Comparison of ENCODE assay signal across 21 cellular contexts in genomic region chr2:27130396-27130795, GRCh38. TPM values are rescaled to one million over a fixed set of nuclear protein-coding genes. Genes with fewer than 3 reads are reported as not detected.
DNase-seq lines count a peak whose midpoint lies in the region; ATAC-seq, FAIRE-seq and TF ChIP-seq lines count a peak whose summit lies in the region.
"Had no signal": no experiment of that assay in that cellular context is flagged by ENCODE, and none has a peak within 500 bp of the region (broad histone marks: within the 10 kb centered on the region; RNA-seq: fewer than 3 reads in every experiment).

No MANE protein-coding gene starts in this region.

- H3K9me3 Mint-ChIP-seq in activated naive CD8-positive, alpha-beta T cell treated with anti-CD3 and anti-CD28 coated beads, Interleukin-2, amount 50 U/mL, for 24 hours: no peaks in the 10 kb centered on the region
- no peaks in the 10 kb centered on the region for H3K9me3 Mint-ChIP-seq in activated naive CD8-positive, alpha-beta T cell treated with anti-CD3 and anti-CD28 coated beads for 36 hours

- in situ Hi-C loops in K562 (cut with MboI): no loop called here

- peak overlapping the region; percentile 6 for H3K27ac Mint-ChIP-seq in activated naive CD8-positive, alpha-beta T cell treated with anti-CD3 and anti-CD28 coated beads, Interleukin-2, amount 50 U/mL, for 24 hours
- H3K27ac Mint-ChIP-seq in activated naive CD8-positive, alpha-beta T cell treated with anti-CD3 and anti-CD28 coated beads for 36 hours: no peak overlapping the region

- H3K4me3 Mint-ChIP-seq in activated naive CD8-positive, alpha-beta T cell treated with anti-CD3 and anti-CD28 coated beads, Interleukin-2, amount 50 U/mL, for 24 hours: no peak overlapping the region
- no peak overlapping the region for H3K4me3 Mint-ChIP-seq in activated naive CD8-positive, alpha-beta T cell treated with anti-CD3 and anti-CD28 coated beads for 36 hours

- no peak overlapping the region for H3K9ac ChIP-seq in HCT116 (ENCODE audit: low read length)
- peak overlapping the region in 1 of 2 experiments; percentile 15; a peak in 1 of 4 replicates for H3K9ac ChIP-seq in K562 (ENCODE audit: insufficient read depth in 1 of 2, low read depth in 2 of 2, low read length in 2 of 2)
- H3K9ac ChIP-seq: BLaER1 treated with 17β-estradiol and CSF1 and Interleukin-3, amounts not matched to agents 10 nM and 100 nM had no signal

- peaks cover 25% of the 10 kb centered on the region for H3K4me1 Mint-ChIP-seq in activated naive CD8-positive, alpha-beta T cell treated with anti-CD3 and anti-CD28 coated beads, Interleukin-2, amount 50 U/mL, for 24 hours
- peaks cover 17% of the 10 kb centered on the region for H3K4me1 Mint-ChIP-seq in activated naive CD8-positive, alpha-beta T cell treated with anti-CD3 and anti-CD28 coated beads for 36 hours

- no peak for TF ChIP-seq EP300 in K562 (IDR thresholded peaks at IDR 0.05; ENCODE audit: low read length)

- H3K79me2 ChIP-seq in HCT116 (ENCODE audit: insufficient read depth, low read length) (peaks cover 20% of the 10 kb centered on the region), K562 (ENCODE audit: control insufficient read depth, insufficient read depth, low read length) (peaks cover 21% of the 10 kb centered on the region), osteoblast (ENCODE audit: insufficient read depth, low read length) (peaks cover 22% of the 10 kb centered on the region)

- H4K20me1 ChIP-seq in HCT116 (ENCODE audit: insufficient read depth) (no peaks in the 10 kb centered on the region), K562 (replicated peaks; ENCODE audit: control insufficient read depth, insufficient read depth, low read length) (no peaks in the 10 kb centered on the region; the same call in 1 of the 2 replicates), osteoblast (ENCODE audit: insufficient read depth, low read length) (peaks cover 26% of the 10 kb centered on the region)

- H3K27ac ChIP-seq in HCT116 (ENCODE audit: low read depth, low read length) (no peak overlapping the region), K562 (ENCODE audit: extremely low read depth, low read depth, low read length) (no peak overlapping the region), spleen (no peak overlapping the region), osteoblast (ENCODE audit: low read depth, low read length) (no peak overlapping the region)
- H3K27ac ChIP-seq: BLaER1 treated with 17β-estradiol and CSF1 and Interleukin-3, amounts not matched to agents 10 nM and 100 nM had no signal

- no peaks in the 10 kb centered on the region for H3K9me3 ChIP-seq in HCT116 (ENCODE audit: control insufficient read depth in 1 of 2, insufficient read depth in 1 of 2, low read depth in 1 of 2, low read length in 2 of 2)
- no peaks in the 10 kb centered on the region; the same call in 1 of the 2 replicates for H3K9me3 ChIP-seq in K562 (replicated peaks; ENCODE audit: control insufficient read depth, insufficient read depth, low read depth, low read length)
- H3K9me3 ChIP-seq in spleen: no peaks in the 10 kb centered on the region
- no peaks in the 10 kb centered on the region for H3K9me3 ChIP-seq in osteoblast (ENCODE audit: low read depth, low read length)
- H3K9me3 ChIP-seq: BLaER1 treated with 17β-estradiol and CSF1 and Interleukin-3, amounts not matched to agents 10 nM and 100 nM had no signal

- TF ChIP-seq RAD21 in HCT116 (IDR thresholded peaks at IDR 0.05; ENCODE audit: low read depth) (no peak), K562 (CRISPR knock-in tag; conservative IDR thresholded peaks at IDR 0.05 in 1 of 2, IDR thresholded peaks at IDR 0.05 in 1 of 2) (no peak)

- H3K27me3 ChIP-seq in HCT116 (ENCODE audit: insufficient read depth, low read length): no peaks in the 10 kb centered on the region
- no peaks in the 10 kb centered on the region for H3K27me3 ChIP-seq in K562 (ENCODE audit: control insufficient read depth in 2 of 2, insufficient read depth in 2 of 2, low read length in 2 of 2)
- no peaks in the 10 kb centered on the region for H3K27me3 ChIP-seq in spleen (replicated peaks in 1 of 7)
- no peaks in the 10 kb centered on the region for H3K27me3 ChIP-seq in osteoblast (ENCODE audit: insufficient read depth, low read length)
- H3K27me3 ChIP-seq: BLaER1 treated with 17β-estradiol and CSF1 and Interleukin-3, amounts not matched to agents 10 nM and 100 nM had no signal

- peaks cover 4 to 19% of the 10 kb centered on the region in 2 experiments; a peak in 3 of 4 replicates for H3K4me1 ChIP-seq in HCT116 (ENCODE audit: control insufficient read depth in 1 of 2, insufficient read depth in 2 of 2, low read length in 2 of 2)
- H3K4me1 ChIP-seq in K562 (replicated peaks in 1 of 2; ENCODE audit: control insufficient read depth in 2 of 2, insufficient read depth in 2 of 2, low read length in 2 of 2): peaks cover 15 to 32% of the 10 kb centered on the region in 2 experiments; a peak in 4 of 5 replicates
- H3K4me1 ChIP-seq in spleen: peaks cover 9 to 33% (median 23%) of the 10 kb centered on the region in 6 donors
- H3K4me1 ChIP-seq in osteoblast (ENCODE audit: insufficient read depth, low read length): peaks cover 8% of the 10 kb centered on the region

- DNase-seq in activated naive CD8-positive, alpha-beta T cell treated with anti-CD3 and anti-CD28 coated beads, Interleukin-2, amount 50 U/mL, for 24 hours: no peak
- no peak for DNase-seq in activated naive CD8-positive, alpha-beta T cell treated with anti-CD3 and anti-CD28 coated beads for 36 hours
- DNase-seq in HCT116 (ENCODE audit: low read depth, low spot score) (no peak), K562 (ENCODE audit: extremely low read depth in 1 of 4, low spot score in 3 of 4) (no peak), spleen (peak; percentile 56), RPMI8226 (no peak), osteoblast (ENCODE audit: insufficient read length, low spot score, missing footprints) (no peak), CD1c-positive myeloid dendritic cell (ENCODE audit: extremely low spot score) (no peak)
- DNase-seq: ACHN; CD4-positive, alpha-beta memory T cell; COR-L47; DMS153; DMS79 treated with DMSO at 0.1 percent for 48 hours; EL; HCEC 1CT; IMR-90 had no signal

- CTCF ChIA-PET in HCT116 (lab: Charles Lee) (no interaction called here), K562 (lab: Yijun Ruan, JAX; ENCODE audit: low intra/inter-chr PET ratio) (no interaction called here)

- no peak for TF ChIP-seq CTCF in HCT116 (IDR thresholded peaks at IDR 0.05 in 2 of 3, conservative IDR thresholded peaks at IDR 0.05 in 1 of 3; ENCODE audit: borderline replicate concordance in 1 of 3, insufficient read depth in 1 of 3, low read depth in 2 of 3, low read length in 2 of 3)
- no peak for TF ChIP-seq CTCF in K562 (IDR thresholded peaks at IDR 0.05 in 2 of 3, conservative IDR thresholded peaks at IDR 0.05 in 1 of 3; ENCODE audit: insufficient read depth in 2 of 3, low read depth in 1 of 3, low read length in 3 of 3)
- TF ChIP-seq CTCF in spleen (IDR thresholded peaks at IDR 0.05 in 8 of 11, conservative IDR thresholded peaks at IDR 0.05 in 3 of 11): no peak
- TF ChIP-seq CTCF in osteoblast (IDR thresholded peaks at IDR 0.05; ENCODE audit: extremely low read depth, low read depth, low read length): no peak

- no peak for ATAC-seq in activated naive CD8-positive, alpha-beta T cell treated with anti-CD3 and anti-CD28 coated beads, Interleukin-2, amount 50 U/mL, for 24 hours
- no peak for ATAC-seq in HCT116
- no peak for ATAC-seq in K562

- 75% methylated on average over 9 of the region's 10 CpGs for WGBS in K562 (ENCODE audit: insufficient coverage, low coverage, missing lambda C conversion rate)
- 92 to 97% (median 93%) methylated on average over 10 of the region's 10 CpGs for whole genome bisulfite sequencing in spleen, 5 donors

- no TSS peak for BruUV-seq in HCT116 (replicated peaks; lab: Mats Ljungman, UMichigan)
- BruUV-seq in K562 (replicated peaks; lab: Mats Ljungman, UMichigan): no TSS peak

- H3K36me3 ChIP-seq in HCT116 (ENCODE audit: control insufficient read depth in 1 of 2, insufficient read depth in 2 of 2, low read length in 2 of 2) (peaks cover 14 to 20% of the 10 kb centered on the region in 2 experiments; a peak in 3 of 4 replicates), K562 (ENCODE audit: control insufficient read depth, insufficient read depth, low read length) (peaks cover 42% of the 10 kb centered on the region; the same call in 2 of the 3 replicates), spleen (peaks cover 0 to 46% (median 31%) of the 10 kb centered on the region in 6 donors), osteoblast (ENCODE audit: insufficient read depth, low read length) (peaks cover 32% of the 10 kb centered on the region)

- H3K4me2 ChIP-seq in HCT116 (ENCODE audit: low read length) (no peak overlapping the region), K562 (ENCODE audit: insufficient read depth, low read length) (no peak overlapping the region), osteoblast (ENCODE audit: insufficient read depth, low read length) (no peak overlapping the region)
- H3K4me2 ChIP-seq: BLaER1 treated with 17β-estradiol and CSF1 and Interleukin-3, amounts not matched to agents 10 nM and 100 nM had no signal

- no peaks in the 10 kb centered on the region for H3K9me2 ChIP-seq in HCT116 (ENCODE audit: insufficient read depth)

- TF ChIP-seq POLR2A in HCT116 (IDR thresholded peaks at IDR 0.05; ENCODE audit: borderline replicate concordance, extremely low read depth, insufficient read depth, insufficient read length) (no peak), K562 (conservative IDR thresholded peaks at IDR 0.05) (no peak), spleen (IDR thresholded peaks at IDR 0.05) (no peak)

- H3K27me3 Mint-ChIP-seq in activated naive CD8-positive, alpha-beta T cell treated with anti-CD3 and anti-CD28 coated beads, Interleukin-2, amount 50 U/mL, for 24 hours: peaks cover 2% of the 10 kb centered on the region
- H3K27me3 Mint-ChIP-seq in activated naive CD8-positive, alpha-beta T cell treated with anti-CD3 and anti-CD28 coated beads for 36 hours: no peaks in the 10 kb centered on the region
- H3K27me3 Mint-ChIP-seq: CD4-positive, alpha-beta memory T cell had no signal

- peaks cover 8% of the 10 kb centered on the region for H3K9me1 ChIP-seq in K562 (ENCODE audit: control insufficient read depth, insufficient read depth, low read length)

- no peak for FAIRE-seq in K562 (lab: Jason Lieb, UNC)
- FAIRE-seq: D721Med, G401.6 had no signal

- H3K36me3 Mint-ChIP-seq in activated naive CD8-positive, alpha-beta T cell treated with anti-CD3 and anti-CD28 coated beads, Interleukin-2, amount 50 U/mL, for 24 hours (ENCODE audit: low read depth): peaks cover 24% of the 10 kb centered on the region
- H3K36me3 Mint-ChIP-seq in activated naive CD8-positive, alpha-beta T cell treated with anti-CD3 and anti-CD28 coated beads for 36 hours: peaks cover 19% of the 10 kb centered on the region

- H2AFZ ChIP-seq in HCT116 (ENCODE audit: low read depth, low read length, poor library complexity, severe bottlenecking) (no peak overlapping the region), K562 (ENCODE audit: low read depth, low read length) (no peak overlapping the region), osteoblast (ENCODE audit: low read length) (no peak overlapping the region)

- intact Hi-C loops in HCT116 (cut with micrococcal nuclease): no loop called here
- intact Hi-C loops in K562 (cut with micrococcal nuclease): no loop called here
- intact Hi-C loops in spleen (cut with DNase I; ENCODE audit: low total_unique reads): no loop called here

- POLR2A ChIA-PET in HCT116 (lab: Charles Lee) (no interaction called here), K562 (lab: Yijun Ruan, JAX) (no interaction called here)

- H3K4me3 ChIP-seq in HCT116 (replicated peaks in 1 of 2; ENCODE audit: low read depth in 1 of 2, low read length in 2 of 2): no peak overlapping the region
- H3K4me3 ChIP-seq in K562: no peak overlapping the region
- no peak overlapping the region for H3K4me3 ChIP-seq in spleen
- no peak overlapping the region for H3K4me3 ChIP-seq in osteoblast (ENCODE audit: insufficient read depth, low read length)
- H3K4me3 ChIP-seq: BLaER1 treated with 17β-estradiol and CSF1 and Interleukin-3, amounts not matched to agents 10 nM and 100 nM had no signal

- RAD21 ChIA-PET in HCT116 (lab: Charles Lee; ENCODE audit: low non-redundant PET in 1 of 2, low total read pairs in 2 of 2, uncharacterized antibody in 2 of 2, unreplicated experiment in 2 of 2): no interaction called here

RNA-seq across cellular contexts. Expression of gene PREB, which starts 4.0 kb away (rescaled TPM):
- 10 to 100 TPM; 62.1 to 63.3 TPM for total RNA-seq in activated naive CD8-positive, alpha-beta T cell treated with anti-CD3 and anti-CD28 coated beads for 36 hours
- total RNA-seq in HCT116 (2021; ENCODE audit: unreplicated experiment): 54.2 TPM
- 49.5 and 55.9 TPM in 2 replicates for polyA plus RNA-seq in HCT116 (2012)
- 43.3 and 114 TPM in 2 replicates for total RNA-seq in K562 (2011; cell fraction: chromatin; rRNA removed; ENCODE audit: low replicate concordance)
- total RNA-seq in K562 (2011; cell fraction: nucleolus; rRNA removed): 72.0 and 78.4 TPM in 2 replicates
- 43.7 and 58.3 TPM in 2 replicates for total RNA-seq in K562 (2011; cell fraction: nucleoplasm; rRNA removed)
- total RNA-seq in K562 (2014; rRNA removed): 67.2 and 83.1 TPM in 2 replicates
- 32.5 and 44.3 TPM in 2 replicates for total RNA-seq in K562 (2014; rRNA removed; fragmentation: Illumina TruSeq; extraction: Trizol)
- 60.9 and 62.3 TPM in 2 replicates for total RNA-seq in K562 (2015; rRNA removed; fragmentation: Illumina TruSeq; extraction: Trizol)
- total RNA-seq in K562 (2021): 74.8 and 79.1 TPM in 2 replicates
- 77.9 and 87.2 TPM in 2 replicates for polyA plus RNA-seq in K562 (2011; rRNA removed)
- polyA plus RNA-seq in K562 (2011; cell fraction: cytosol; rRNA removed): 91.7 and 112 TPM in 2 replicates
- polyA plus RNA-seq in K562 (2011; cell fraction: nucleus; rRNA removed): 216 and 217 TPM in 2 replicates
- 51.7 and 87.9 TPM in 2 replicates for polyA plus RNA-seq in K562 (2012)
- 78.8 and 84.2 TPM in 2 replicates for polyA plus RNA-seq in K562 (2014; fragmentation: Illumina TruSeq; extraction: Trizol)
- polyA plus RNA-seq in K562 (2014; fragmentation: Nextera tagmentation; extraction: Ambion mirVana): 10 to 100 TPM; 35.1 to 35.4 TPM
- 74.8 and 78.8 TPM in 2 replicates for polyA plus RNA-seq in K562 (2014; rRNA removed)
- polyA minus RNA-seq in K562 (2011; rRNA and poly(A)+ RNA removed): 68.5 and 74.2 TPM in 2 replicates
- polyA minus RNA-seq in K562 (2011; cell fraction: cytosol; rRNA and poly(A)+ RNA removed): 22.8 and 23.0 TPM in 2 replicates
- 28.0 and 47.5 TPM in 2 replicates for polyA minus RNA-seq in K562 (2011; cell fraction: nucleus; rRNA and poly(A)+ RNA removed)
- 10 to 100 TPM; 43.9 to 75.0 (median 50.2) TPM for total RNA-seq in spleen
- polyA plus RNA-seq in spleen: 10 to 100 TPM; 42.8 to 56.0 (median 44.3) TPM
- 42.4 and 45.2 TPM in 2 replicates for total RNA-seq in osteoblast

RNA-seq across cellular contexts. Expression of gene ABHD1, which starts 6.8 kb away (rescaled TPM):
- under 1 TPM; 0.44 to 0.54 TPM for total RNA-seq in activated naive CD8-positive, alpha-beta T cell treated with anti-CD3 and anti-CD28 coated beads for 36 hours
- total RNA-seq in HCT116 (2021; ENCODE audit: unreplicated experiment): not detected
- polyA plus RNA-seq in HCT116 (2012): 0.13 and 0.15 TPM in 2 replicates
- total RNA-seq in K562 (2011; cell fraction: chromatin; rRNA removed; ENCODE audit: low replicate concordance): 0.42 and 1.1 TPM in 2 replicates
- 0.13 and 0.33 TPM in 2 replicates for total RNA-seq in K562 (2011; cell fraction: nucleolus; rRNA removed)
- total RNA-seq in K562 (2011; cell fraction: nucleoplasm; rRNA removed): 0.44 and 0.61 TPM in 2 replicates
- total RNA-seq in K562 (2014; rRNA removed): 0.20 TPM in 1 of 2 replicates, not detected in the other
- total RNA-seq in K562 (2014; rRNA removed; fragmentation: Illumina TruSeq; extraction: Trizol): not detected in 2 replicates
- not detected in 2 replicates for total RNA-seq in K562 (2015; rRNA removed; fragmentation: Illumina TruSeq; extraction: Trizol)
- total RNA-seq in K562 (2021): 0.18 TPM in 1 of 2 replicates, not detected in the other
- polyA plus RNA-seq in K562 (2011; rRNA removed): 0.10 and 0.57 TPM in 2 replicates
- 0.06 and 0.16 TPM in 2 replicates for polyA plus RNA-seq in K562 (2011; cell fraction: cytosol; rRNA removed)
- polyA plus RNA-seq in K562 (2011; cell fraction: nucleus; rRNA removed): 0.59 and 0.97 TPM in 2 replicates
- polyA plus RNA-seq in K562 (2012): 0.43 and 0.60 TPM in 2 replicates
- 0.10 and 0.28 TPM in 2 replicates for polyA plus RNA-seq in K562 (2014; fragmentation: Illumina TruSeq; extraction: Trizol)
- under 1 TPM in 1 of 2 experiments, not detected in 1; 0.11 TPM for polyA plus RNA-seq in K562 (2014; fragmentation: Nextera tagmentation; extraction: Ambion mirVana)
- 0.16 TPM in 1 of 2 replicates, not detected in the other for polyA plus RNA-seq in K562 (2014; rRNA removed)
- polyA minus RNA-seq in K562 (2011; rRNA and poly(A)+ RNA removed): 0.09 and 0.32 TPM in 2 replicates
- polyA minus RNA-seq in K562 (2011; cell fraction: cytosol; rRNA and poly(A)+ RNA removed): not detected in 2 replicates
- polyA minus RNA-seq in K562 (2011; cell fraction: nucleus; rRNA and poly(A)+ RNA removed): 0.11 and 0.13 TPM in 2 replicates
- total RNA-seq in spleen: 1 to 10 TPM in 1 of 7 donors, under 1 TPM in 5, not detected in 1; 0.38 to 1.6 (median 0.58) TPM
- under 1 TPM; 0.42 to 0.80 (median 0.71) TPM for polyA plus RNA-seq in spleen
- under 0.01 TPM in 2 replicates for total RNA-seq in osteoblast
- total RNA-seq: IMR-90 had no signal

RNA-seq across cellular contexts. Expression of gene PRR30, which starts 8.8 kb away (rescaled TPM):
- not detected for total RNA-seq in activated naive CD8-positive, alpha-beta T cell treated with anti-CD3 and anti-CD28 coated beads for 36 hours
- total RNA-seq in HCT116 (2021; ENCODE audit: unreplicated experiment) (not detected), K562 (2014; rRNA removed) (not detected in 2 replicates), K562 (2014; rRNA removed; fragmentation: Illumina TruSeq; extraction: Trizol) (not detected in 2 replicates), K562 (2015; rRNA removed; fragmentation: Illumina TruSeq; extraction: Trizol) (not detected in 2 replicates), K562 (2021) (not detected in 2 replicates), spleen (not detected), osteoblast (not detected in 2 replicates)
- polyA plus RNA-seq in HCT116 (2012): not detected in 2 replicates
- total RNA-seq in K562 (2011; cell fraction: chromatin; rRNA removed; ENCODE audit: low replicate concordance): not detected in 2 replicates
- total RNA-seq in K562 (2011; cell fraction: nucleolus; rRNA removed): not detected in 2 replicates
- not detected in 2 replicates for total RNA-seq in K562 (2011; cell fraction: nucleoplasm; rRNA removed)
- polyA plus RNA-seq in K562 (2011; rRNA removed) (not detected in 2 replicates), K562 (2014; fragmentation: Illumina TruSeq; extraction: Trizol) (not detected in 2 replicates), K562 (2014; fragmentation: Nextera tagmentation; extraction: Ambion mirVana) (not detected), K562 (2014; rRNA removed) (not detected in 2 replicates), spleen (not detected)
- polyA plus RNA-seq in K562 (2011; cell fraction: cytosol; rRNA removed): not detected in 2 replicates
- polyA plus RNA-seq in K562 (2011; cell fraction: nucleus; rRNA removed): not detected in 2 replicates
- polyA plus RNA-seq in K562 (2012): not detected in 2 replicates
- polyA minus RNA-seq in K562 (2011; rRNA and poly(A)+ RNA removed): not detected in 2 replicates
- polyA minus RNA-seq in K562 (2011; cell fraction: cytosol; rRNA and poly(A)+ RNA removed): not detected in 2 replicates
- not detected in 2 replicates for polyA minus RNA-seq in K562 (2011; cell fraction: nucleus; rRNA and poly(A)+ RNA removed)
- total RNA-seq: A172; CD4-positive, alpha-beta memory T cell; H4; IMR-90 had no signal
- polyA plus RNA-seq: CD4-positive, alpha-beta memory T cell; IMR-90 had no signal

RNA-seq across cellular contexts. Expression of gene CGREF1, which starts 11.5 kb away (rescaled TPM):
- 1 to 10 TPM; 8.8 to 9.8 TPM for total RNA-seq in activated naive CD8-positive, alpha-beta T cell treated with anti-CD3 and anti-CD28 coated beads for 36 hours
- total RNA-seq in HCT116 (2021; ENCODE audit: unreplicated experiment) (4.0 TPM), K562 (2014; rRNA removed) (0.50 and 0.53 TPM in 2 replicates), K562 (2014; rRNA removed; fragmentation: Illumina TruSeq; extraction: Trizol) (0.29 and 0.33 TPM in 2 replicates), K562 (2015; rRNA removed; fragmentation: Illumina TruSeq; extraction: Trizol) (0.22 and 0.41 TPM in 2 replicates), K562 (2021) (0.44 and 0.72 TPM in 2 replicates), spleen (under 1 TPM in 4 of 7 donors, not detected in 3; 0.27 to 0.82 (median 0.47) TPM), osteoblast (6.8 and 14.5 TPM in 2 replicates)
- polyA plus RNA-seq in HCT116 (2012): 4.2 and 5.4 TPM in 2 replicates
- 0.33 and 1.5 TPM in 2 replicates for total RNA-seq in K562 (2011; cell fraction: chromatin; rRNA removed; ENCODE audit: low replicate concordance)
- 0.33 and 0.39 TPM in 2 replicates for total RNA-seq in K562 (2011; cell fraction: nucleolus; rRNA removed)
- 0.99 TPM in 1 of 2 replicates, not detected in the other for total RNA-seq in K562 (2011; cell fraction: nucleoplasm; rRNA removed)
- polyA plus RNA-seq in K562 (2011; rRNA removed) (0.24 and 0.49 TPM in 2 replicates), K562 (2014; fragmentation: Illumina TruSeq; extraction: Trizol) (0.37 and 0.42 TPM in 2 replicates), K562 (2014; fragmentation: Nextera tagmentation; extraction: Ambion mirVana) (under 1 TPM; 0.07 to 0.10 TPM), K562 (2014; rRNA removed) (0.41 and 0.88 TPM in 2 replicates), spleen (under 1 TPM; 0.17 to 0.61 (median 0.42) TPM)
- polyA plus RNA-seq in K562 (2011; cell fraction: cytosol; rRNA removed): 0.07 and 0.19 TPM in 2 replicates
- 0.46 and 0.48 TPM in 2 replicates for polyA plus RNA-seq in K562 (2011; cell fraction: nucleus; rRNA removed)
- 0.38 and 0.65 TPM in 2 replicates for polyA plus RNA-seq in K562 (2012)
- 0.11 TPM in 1 of 2 replicates, not detected in the other for polyA minus RNA-seq in K562 (2011; rRNA and poly(A)+ RNA removed)
- polyA minus RNA-seq in K562 (2011; cell fraction: cytosol; rRNA and poly(A)+ RNA removed): not detected in 2 replicates
- 0.22 and 0.54 TPM in 2 replicates for polyA minus RNA-seq in K562 (2011; cell fraction: nucleus; rRNA and poly(A)+ RNA removed)

RNA-seq across cellular contexts. Expression of gene TCF23, which starts 18.4 kb away (rescaled TPM):
- total RNA-seq in activated naive CD8-positive, alpha-beta T cell treated with anti-CD3 and anti-CD28 coated beads for 36 hours: not detected
- total RNA-seq in HCT116 (2021; ENCODE audit: unreplicated experiment) (not detected), K562 (2014; rRNA removed) (not detected in 2 replicates), K562 (2014; rRNA removed; fragmentation: Illumina TruSeq; extraction: Trizol) (0.03 TPM in 1 of 2 replicates, not detected in the other), K562 (2015; rRNA removed; fragmentation: Illumina TruSeq; extraction: Trizol) (0.07 TPM in 1 of 2 replicates, not detected in the other), K562 (2021) (not detected in 2 replicates), spleen (10 to 100 TPM in 1 of 7 donors, 1 to 10 TPM in 6; 1.8 to 14.8 (median 3.2) TPM), osteoblast (not detected in 2 replicates)
- not detected in 2 replicates for polyA plus RNA-seq in HCT116 (2012)
- not detected in 2 replicates for total RNA-seq in K562 (2011; cell fraction: chromatin; rRNA removed; ENCODE audit: low replicate concordance)
- total RNA-seq in K562 (2011; cell fraction: nucleolus; rRNA removed): not detected in 2 replicates
- total RNA-seq in K562 (2011; cell fraction: nucleoplasm; rRNA removed): not detected in 2 replicates
- polyA plus RNA-seq in K562 (2011; rRNA removed) (not detected in 2 replicates), K562 (2014; fragmentation: Illumina TruSeq; extraction: Trizol) (not detected in 2 replicates), K562 (2014; fragmentation: Nextera tagmentation; extraction: Ambion mirVana) (not detected), K562 (2014; rRNA removed) (not detected in 2 replicates), spleen (under 1 TPM; 0.27 to 0.93 (median 0.30) TPM)
- not detected in 2 replicates for polyA plus RNA-seq in K562 (2011; cell fraction: cytosol; rRNA removed)
- 0.03 TPM in 1 of 2 replicates, not detected in the other for polyA plus RNA-seq in K562 (2011; cell fraction: nucleus; rRNA removed)
- polyA plus RNA-seq in K562 (2012): 0.07 TPM in 2 replicates
- polyA minus RNA-seq in K562 (2011; rRNA and poly(A)+ RNA removed): not detected in 2 replicates
- polyA minus RNA-seq in K562 (2011; cell fraction: cytosol; rRNA and poly(A)+ RNA removed): not detected in 2 replicates
- not detected in 2 replicates for polyA minus RNA-seq in K562 (2011; cell fraction: nucleus; rRNA and poly(A)+ RNA removed)
- total RNA-seq: A172; CD4-positive, alpha-beta memory T cell; H4; IMR-90 had no signal
- polyA plus RNA-seq: CD4-positive, alpha-beta memory T cell; IMR-90 had no signal
